1 cellular context compared by ENCODE assay signal in genomic region chr16:71484006-71484893, GRCh38.
TF ChIP-seq lines count a peak whose summit lies in the region.

No MANE protein-coding gene starts in this region.

TF ChIP-seq in GM12878, 131 proteins besides CTCF, POLR2A, EP300 and RAD21 (continues in another document):
- TF ChIP-seq MEF2B (IDR thresholded peaks at IDR 0.05; ENCODE audit: partially characterized antibody, poor library complexity, severe bottlenecking) (peak; percentile 8), CHD4 (IDR thresholded peaks at IDR 0.05) (no peak), SIN3A (IDR thresholded peaks at IDR 0.05; ENCODE audit: low read depth, low read length) (peak; percentile 70; the same call in 1 of the 2 replicates), FOS (IDR thresholded peaks at IDR 0.05; ENCODE audit: borderline replicate concordance, extremely low read depth, insufficient read length) (no peak), CBX3 (IDR thresholded peaks at IDR 0.05; ENCODE audit: borderline replicate concordance, low read depth) (no peak), SUZ12 (IDR thresholded peaks at IDR 0.05; ENCODE audit: unreplicated experiment) (no peak), TBL1XR1 (IDR thresholded peaks at IDR 0.05; ENCODE audit: low read depth, low read length) (peak; percentile 47; the same call in 1 of the 2 replicates), KDM1A (IDR thresholded peaks at IDR 0.05; ENCODE audit: borderline replicate concordance) (no peak), RCOR1 (conservative IDR thresholded peaks at IDR 0.05; ENCODE audit: low read depth, low read length) (peak; percentile 72; the same call in 1 of the 2 replicates), ESRRA (IDR thresholded peaks at IDR 0.05; ENCODE audit: low read length) (peak; percentile 52; the same call in 1 of the 2 replicates), BHLHE40 (IDR thresholded peaks at IDR 0.05; ENCODE audit: borderline replicate concordance in 1 of 2, low read depth in 2 of 2, low read length in 1 of 2) (peak; percentile 88 to 93), PKNOX1 (IDR thresholded peaks at IDR 0.05) (peak; percentile 16; the same call in 1 of the 2 replicates), KLF5 (IDR thresholded peaks at IDR 0.05; ENCODE audit: partially characterized antibody) (peak; percentile 71), CEBPZ (IDR thresholded peaks at IDR 0.05; ENCODE audit: low read depth, low read length) (no peak), NFYA (IDR thresholded peaks at IDR 0.05; ENCODE audit: borderline replicate concordance, low read depth, low read length) (no peak), BCL3 (IDR thresholded peaks at IDR 0.05; ENCODE audit: borderline replicate concordance, insufficient read depth, low read depth, low read length, poor library complexity, severe bottlenecking) (no peak), HSF1 (IDR thresholded peaks at IDR 0.05; ENCODE audit: low read depth, low read length) (no peak), BMI1 (IDR thresholded peaks at IDR 0.05; ENCODE audit: borderline replicate concordance) (no peak), NFIC (IDR thresholded peaks at IDR 0.05; ENCODE audit: low read depth, low read length) (no peak), CEBPB (IDR thresholded peaks at IDR 0.05; ENCODE audit: borderline replicate concordance in 1 of 2, low read depth in 2 of 2, low read length in 2 of 2) (no peak), HCFC1 (IDR thresholded peaks at IDR 0.05; ENCODE audit: low read length) (peak; percentile 66), E4F1 (IDR thresholded peaks at IDR 0.05; ENCODE audit: borderline replicate concordance, partially characterized antibody) (peak; percentile 19), HDAC6 (IDR thresholded peaks at IDR 0.05; ENCODE audit: unreplicated experiment) (no peak), ZNF207 (IDR thresholded peaks at IDR 0.05; ENCODE audit: borderline replicate concordance) (peak; percentile 63; the same call in 1 of the 2 replicates), KAT2A (conservative IDR thresholded peaks at IDR 0.05; ENCODE audit: control insufficient read depth, low read depth, low read length) (no peak), DPF2 (IDR thresholded peaks at IDR 0.05) (no peak), E2F4 (IDR thresholded peaks at IDR 0.05; ENCODE audit: low read depth, low read length) (no peak), IKZF2 (IDR thresholded peaks at IDR 0.05) (peak; percentile 83)
- TF ChIP-seq, protein P1, sequence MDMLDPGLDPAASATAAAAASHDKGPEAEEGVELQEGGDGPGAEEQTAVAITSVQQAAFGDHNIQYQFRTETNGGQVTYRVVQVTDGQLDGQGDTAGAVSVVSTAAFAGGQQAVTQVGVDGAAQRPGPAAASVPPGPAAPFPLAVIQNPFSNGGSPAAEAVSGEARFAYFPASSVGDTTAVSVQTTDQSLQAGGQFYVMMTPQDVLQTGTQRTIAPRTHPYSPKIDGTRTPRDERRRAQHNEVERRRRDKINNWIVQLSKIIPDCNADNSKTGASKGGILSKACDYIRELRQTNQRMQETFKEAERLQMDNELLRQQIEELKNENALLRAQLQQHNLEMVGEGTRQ (IDR thresholded peaks at IDR 0.05; ENCODE audit: borderline replicate concordance, low read depth, low read length) = no peak
- TF ChIP-seq, protein P2, sequence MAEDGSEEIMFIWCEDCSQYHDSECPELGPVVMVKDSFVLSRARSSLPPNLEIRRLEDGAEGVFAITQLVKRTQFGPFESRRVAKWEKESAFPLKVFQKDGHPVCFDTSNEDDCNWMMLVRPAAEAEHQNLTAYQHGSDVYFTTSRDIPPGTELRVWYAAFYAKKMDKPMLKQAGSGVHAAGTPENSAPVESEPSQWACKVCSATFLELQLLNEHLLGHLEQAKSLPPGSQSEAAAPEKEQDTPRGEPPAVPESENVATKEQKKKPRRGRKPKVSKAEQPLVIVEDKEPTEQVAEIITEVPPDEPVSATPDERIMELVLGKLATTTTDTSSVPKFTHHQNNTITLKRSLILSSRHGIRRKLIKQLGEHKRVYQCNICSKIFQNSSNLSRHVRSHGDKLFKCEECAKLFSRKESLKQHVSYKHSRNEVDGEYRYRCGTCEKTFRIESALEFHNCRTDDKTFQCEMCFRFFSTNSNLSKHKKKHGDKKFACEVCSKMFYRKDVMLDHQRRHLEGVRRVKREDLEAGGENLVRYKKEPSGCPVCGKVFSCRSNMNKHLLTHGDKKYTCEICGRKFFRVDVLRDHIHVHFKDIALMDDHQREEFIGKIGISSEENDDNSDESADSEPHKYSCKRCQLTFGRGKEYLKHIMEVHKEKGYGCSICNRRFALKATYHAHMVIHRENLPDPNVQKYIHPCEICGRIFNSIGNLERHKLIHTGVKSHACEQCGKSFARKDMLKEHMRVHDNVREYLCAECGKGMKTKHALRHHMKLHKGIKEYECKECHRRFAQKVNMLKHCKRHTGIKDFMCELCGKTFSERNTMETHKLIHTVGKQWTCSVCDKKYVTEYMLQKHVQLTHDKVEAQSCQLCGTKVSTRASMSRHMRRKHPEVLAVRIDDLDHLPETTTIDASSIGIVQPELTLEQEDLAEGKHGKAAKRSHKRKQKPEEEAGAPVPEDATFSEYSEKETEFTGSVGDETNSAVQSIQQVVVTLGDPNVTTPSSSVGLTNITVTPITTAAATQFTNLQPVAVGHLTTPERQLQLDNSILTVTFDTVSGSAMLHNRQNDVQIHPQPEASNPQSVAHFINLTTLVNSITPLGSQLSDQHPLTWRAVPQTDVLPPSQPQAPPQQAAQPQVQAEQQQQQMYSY (CRISPR knock-in tag; IDR thresholded peaks at IDR 0.05) = no peak
- TF ChIP-seq, protein P3, sequence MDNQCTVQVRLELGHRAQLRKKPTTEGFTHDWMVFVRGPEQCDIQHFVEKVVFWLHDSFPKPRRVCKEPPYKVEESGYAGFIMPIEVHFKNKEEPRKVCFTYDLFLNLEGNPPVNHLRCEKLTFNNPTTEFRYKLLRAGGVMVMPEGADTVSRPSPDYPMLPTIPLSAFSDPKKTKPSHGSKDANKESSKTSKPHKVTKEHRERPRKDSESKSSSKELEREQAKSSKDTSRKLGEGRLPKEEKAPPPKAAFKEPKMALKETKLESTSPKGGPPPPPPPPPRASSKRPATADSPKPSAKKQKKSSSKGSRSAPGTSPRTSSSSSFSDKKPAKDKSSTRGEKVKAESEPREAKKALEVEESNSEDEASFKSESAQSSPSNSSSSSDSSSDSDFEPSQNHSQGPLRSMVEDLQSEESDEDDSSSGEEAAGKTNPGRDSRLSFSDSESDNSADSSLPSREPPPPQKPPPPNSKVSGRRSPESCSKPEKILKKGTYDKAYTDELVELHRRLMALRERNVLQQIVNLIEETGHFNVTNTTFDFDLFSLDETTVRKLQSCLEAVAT (IDR thresholded peaks at IDR 0.05) = no peak; the same call in 1 of the 2 replicates
- TF ChIP-seq, protein P4, sequence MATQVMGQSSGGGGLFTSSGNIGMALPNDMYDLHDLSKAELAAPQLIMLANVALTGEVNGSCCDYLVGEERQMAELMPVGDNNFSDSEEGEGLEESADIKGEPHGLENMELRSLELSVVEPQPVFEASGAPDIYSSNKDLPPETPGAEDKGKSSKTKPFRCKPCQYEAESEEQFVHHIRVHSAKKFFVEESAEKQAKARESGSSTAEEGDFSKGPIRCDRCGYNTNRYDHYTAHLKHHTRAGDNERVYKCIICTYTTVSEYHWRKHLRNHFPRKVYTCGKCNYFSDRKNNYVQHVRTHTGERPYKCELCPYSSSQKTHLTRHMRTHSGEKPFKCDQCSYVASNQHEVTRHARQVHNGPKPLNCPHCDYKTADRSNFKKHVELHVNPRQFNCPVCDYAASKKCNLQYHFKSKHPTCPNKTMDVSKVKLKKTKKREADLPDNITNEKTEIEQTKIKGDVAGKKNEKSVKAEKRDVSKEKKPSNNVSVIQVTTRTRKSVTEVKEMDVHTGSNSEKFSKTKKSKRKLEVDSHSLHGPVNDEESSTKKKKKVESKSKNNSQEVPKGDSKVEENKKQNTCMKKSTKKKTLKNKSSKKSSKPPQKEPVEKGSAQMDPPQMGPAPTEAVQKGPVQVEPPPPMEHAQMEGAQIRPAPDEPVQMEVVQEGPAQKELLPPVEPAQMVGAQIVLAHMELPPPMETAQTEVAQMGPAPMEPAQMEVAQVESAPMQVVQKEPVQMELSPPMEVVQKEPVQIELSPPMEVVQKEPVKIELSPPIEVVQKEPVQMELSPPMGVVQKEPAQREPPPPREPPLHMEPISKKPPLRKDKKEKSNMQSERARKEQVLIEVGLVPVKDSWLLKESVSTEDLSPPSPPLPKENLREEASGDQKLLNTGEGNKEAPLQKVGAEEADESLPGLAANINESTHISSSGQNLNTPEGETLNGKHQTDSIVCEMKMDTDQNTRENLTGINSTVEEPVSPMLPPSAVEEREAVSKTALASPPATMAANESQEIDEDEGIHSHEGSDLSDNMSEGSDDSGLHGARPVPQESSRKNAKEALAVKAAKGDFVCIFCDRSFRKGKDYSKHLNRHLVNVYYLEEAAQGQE (IDR thresholded peaks at IDR 0.05; ENCODE audit: low read depth, low read length) = no peak
- TF ChIP-seq, protein P5, sequence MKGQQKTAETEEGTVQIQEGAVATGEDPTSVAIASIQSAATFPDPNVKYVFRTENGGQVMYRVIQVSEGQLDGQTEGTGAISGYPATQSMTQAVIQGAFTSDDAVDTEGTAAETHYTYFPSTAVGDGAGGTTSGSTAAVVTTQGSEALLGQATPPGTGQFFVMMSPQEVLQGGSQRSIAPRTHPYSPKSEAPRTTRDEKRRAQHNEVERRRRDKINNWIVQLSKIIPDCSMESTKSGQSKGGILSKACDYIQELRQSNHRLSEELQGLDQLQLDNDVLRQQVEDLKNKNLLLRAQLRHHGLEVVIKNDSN (IDR thresholded peaks at IDR 0.05; ENCODE audit: borderline replicate concordance, extremely low read length, insufficient read depth, low read depth, low read length) = no peak
